In genomic region chr20:43744966-43745733, GRCh38 we compare ENCODE assay signal across 13 cellular contexts. TPM values are rescaled to one million over a fixed set of nuclear protein-coding genes. Genes with fewer than 3 reads are reported as not detected.
DNase-seq lines count a peak whose midpoint lies in the region; TF ChIP-seq lines count a peak whose summit lies in the region.
"Had no signal": no experiment of that assay in that cellular context is flagged by ENCODE, and none has a peak within 500 bp of the region (broad histone marks: within the 10 kb centered on the region; RNA-seq: fewer than 3 reads in every experiment).

No MANE protein-coding gene starts in this region.

- no peak overlapping the region for H2AFZ ChIP-seq in Karpas-422 (ENCODE audit: low read length)

- no peak for TF ChIP-seq CTCF in DOHH2 (IDR thresholded peaks at IDR 0.05; ENCODE audit: low read depth, low read length, poor library complexity, severe bottlenecking)
- TF ChIP-seq CTCF in neutrophil (IDR thresholded peaks at IDR 0.05) = no peak

- H3K4me2 ChIP-seq in DOHH2 (ENCODE audit: low read length) (0 out of 2 replicates have a peak overlapping the region, but pooled peaks have one; percentile 16), Karpas-422 (ENCODE audit: low read depth, low read length, poor library complexity, severe bottlenecking) (peak overlapping the region; percentile 13)

- H3K79me2 ChIP-seq in DOHH2 (ENCODE audit: control insufficient read depth, low read length) = no peaks in the 10 kb centered on the region
- no peaks in the 10 kb centered on the region for H3K79me2 ChIP-seq in Karpas-422 (ENCODE audit: low read length)

- H3K4me3 ChIP-seq in DOHH2 (ENCODE audit: low read length) = no peak overlapping the region
- H3K4me3 ChIP-seq in Karpas-422 (ENCODE audit: low read length) = no peak overlapping the region
- peak overlapping the region; percentile 16 to 34 for H3K4me3 ChIP-seq in neutrophil (ENCODE audit: low read depth in 1 of 2, low read length in 1 of 2)
- H3K4me3 ChIP-seq: body of pancreas, sigmoid colon, thoracic aorta had no signal

- H3K9me3 ChIP-seq in DOHH2 (ENCODE audit: control insufficient read depth, insufficient read depth, low read length) (no peaks in the 10 kb centered on the region), Karpas-422 (ENCODE audit: low read length) (no peaks in the 10 kb centered on the region), neutrophil (no peaks in the 10 kb centered on the region)
- H3K9me3 ChIP-seq: body of pancreas, sigmoid colon, thoracic aorta had no signal

- DNase-seq in Karpas-422 (no peak), SIG-M5 treated with dmso at 0.1 percent for 504 hours (lab: John Stamatoyannopoulos, UW; ENCODE audit: unreplicated experiment) (peak; percentile 88), cerebellum (ENCODE audit: low spot score) (no peak), DMS79 treated with DMSO at 0.1 percent for 48 hours (lab: John Stamatoyannopoulos, UW) (no peak)
- no peak for DNase-seq in activated naive CD4-positive, alpha-beta T cell treated with Interleukin-2 at 50 U/mL for 16 hours
- DNase-seq: NCI-H446 treated with DMSO at 0.1 percent for 48 hours, sigmoid colon, SW 1271 had no signal

- no peaks in the 10 kb centered on the region for H3K36me3 ChIP-seq in DOHH2 (ENCODE audit: control insufficient read depth, low read length)
- no peaks in the 10 kb centered on the region for H3K36me3 ChIP-seq in Karpas-422 (ENCODE audit: insufficient read depth, low read length)
- no peaks in the 10 kb centered on the region for H3K36me3 ChIP-seq in neutrophil
- H3K36me3 ChIP-seq: sigmoid colon, thoracic aorta had no signal

- H4K20me1 ChIP-seq in DOHH2 (ENCODE audit: control insufficient read depth, insufficient read depth, low read depth, low read length) (no peaks in the 10 kb centered on the region), Karpas-422 (ENCODE audit: insufficient read depth, low read depth, low read length) (no peaks in the 10 kb centered on the region)

- H3K27ac ChIP-seq in DOHH2 (ENCODE audit: low read depth, low read length) (no peak overlapping the region), Karpas-422 (ENCODE audit: low read length) (no peak overlapping the region), neutrophil (peak overlapping the region; percentile 64)
- H3K27ac ChIP-seq: body of pancreas, sigmoid colon, thoracic aorta had no signal

- H3K27me3 ChIP-seq in DOHH2 (ENCODE audit: control insufficient read depth, low read length) (peaks cover 36% of the 10 kb centered on the region), Karpas-422 (ENCODE audit: low read length) (no peaks in the 10 kb centered on the region), neutrophil (no peaks in the 10 kb centered on the region)
- H3K27me3 ChIP-seq: body of pancreas had no signal

- no peaks in the 10 kb centered on the region for H3F3A ChIP-seq in DOHH2 (ENCODE audit: control insufficient read depth, insufficient read depth)

- H3K9me2 ChIP-seq in DOHH2 (replicated peaks; ENCODE audit: control insufficient read depth, low read length) (no peaks in the 10 kb centered on the region), Karpas-422 (replicated peaks; ENCODE audit: insufficient read depth, low read length) (no peaks in the 10 kb centered on the region)

- H3K4me1 ChIP-seq in DOHH2 (ENCODE audit: control insufficient read depth, low read length) (peaks cover 8% of the 10 kb centered on the region), Karpas-422 (ENCODE audit: low read length) (peaks cover 13% of the 10 kb centered on the region), neutrophil (ENCODE audit: control insufficient read depth in 1 of 2, insufficient read depth in 1 of 2, low read depth in 1 of 2, low read length in 1 of 2) (peaks cover 60 to 63% of the 10 kb centered on the region in 2 experiments)

- H3K9ac ChIP-seq in Karpas-422 (ENCODE audit: low read length) = 0 out of 2 replicates have a peak overlapping the region, but pooled peaks have one; percentile 4

RNA-seq across cellular contexts. Expression of gene GTSF1L, which starts 18.3 kb away (rescaled TPM):
- total RNA-seq in Karpas-422 (2014; rRNA removed; shearing (Covaris generic); ENCODE audit: low replicate concordance) = not detected in 2 replicates
- total RNA-seq in cerebellum = not detected
- total RNA-seq: activated T-helper 17 cell treated with anti-CD3 and anti-CD28 coated beads, Interleukin-2, amount 50 U/mL, for 72 hours; body of pancreas; sigmoid colon; thoracic aorta had no signal

Comparison
In these comparisons a context has a peak if more than half of its experiments do, and no peak if none do; other contexts are left out.
1. H3K4me3 ChIP-seq: peak in neutrophil (2 of 2); none in DOHH2 (single experiment) and Karpas-422 (single experiment).